ENCODE assay signal across 14 cellular contexts in the genomic region with DNA sequence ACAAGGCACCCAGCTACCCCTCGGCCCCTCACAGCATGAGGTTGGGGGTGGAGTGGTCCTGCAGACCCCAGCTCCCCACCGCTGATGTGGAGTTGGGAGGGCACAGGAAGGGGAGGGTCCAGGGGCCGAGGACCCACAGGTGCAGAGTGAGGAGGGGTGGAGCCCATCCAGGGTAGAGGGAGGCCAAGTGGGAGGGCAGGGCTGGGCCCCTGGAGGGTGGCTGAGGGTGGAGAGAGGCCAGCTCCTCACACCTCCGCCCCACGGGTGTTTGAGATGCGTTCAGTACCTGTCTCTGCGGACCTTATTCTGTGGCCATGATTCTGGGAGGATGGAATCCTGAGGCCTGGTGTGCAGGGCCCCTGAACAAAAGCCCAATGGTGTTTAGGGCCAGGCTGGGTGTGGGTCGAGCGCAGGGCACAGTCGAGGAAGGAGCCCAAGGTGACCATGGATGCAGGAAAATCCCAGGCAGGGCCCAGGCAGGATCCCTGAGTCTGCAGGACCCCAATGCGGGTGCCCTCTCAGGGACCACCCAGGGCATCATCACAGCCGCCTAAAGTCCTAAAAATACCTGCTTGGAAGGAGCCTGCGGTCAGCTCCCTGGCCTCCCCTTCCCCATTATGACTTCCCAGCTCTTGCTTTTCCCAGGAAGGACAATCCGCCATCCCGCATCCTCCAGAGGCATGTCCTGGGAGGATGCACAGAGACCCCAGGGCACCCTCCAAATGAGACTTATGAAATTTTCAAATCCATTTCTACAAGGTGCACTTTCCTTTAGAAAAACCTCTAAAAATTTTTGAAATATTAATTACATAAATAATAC.
DNase-seq lines count a peak whose midpoint lies in the region; ATAC-seq and TF ChIP-seq lines count a peak whose summit lies in the region.
"Had no signal": no experiment of that assay in that cellular context is flagged by ENCODE, and none has a peak within 500 bp of the region (broad histone marks: within the 10 kb centered on the region; RNA-seq: fewer than 3 reads in every experiment).

No MANE protein-coding gene starts in this region.

- H3K4me3 Mint-ChIP-seq in endodermal cell (no peak overlapping the region), osteocyte (ENCODE audit: unreplicated experiment) (no peak overlapping the region)
- H3K4me3 Mint-ChIP-seq: CD4-positive, alpha-beta memory T cell; GM23338; H9 had no signal

- H3K4me3 ChIP-seq in right atrium auricular region: no peak overlapping the region
- no peak overlapping the region for H3K4me3 ChIP-seq in right cardiac atrium (ENCODE audit: low read length)
- no peak overlapping the region for H3K4me3 ChIP-seq in endodermal cell (ENCODE audit: low read length)
- no peak overlapping the region for H3K4me3 ChIP-seq in transverse colon
- H3K4me3 ChIP-seq: A549, GM12878, GM23338 had no signal

- TF ChIP-seq POLR2A in transverse colon (IDR thresholded peaks at IDR 0.05): no peak

- H3K9ac ChIP-seq in endodermal cell (ENCODE audit: extremely low read depth, low read length, poor library complexity, severe bottlenecking): no peak overlapping the region

- H3K9me3 ChIP-seq in right atrium auricular region (peaks cover 0 to 6% of the 10 kb centered on the region in 2 donors), right cardiac atrium (ENCODE audit: control insufficient read depth, low read length) (no peaks in the 10 kb centered on the region), endodermal cell (ENCODE audit: control insufficient read depth, low read length) (no peaks in the 10 kb centered on the region), transverse colon (no peaks in the 10 kb centered on the region)
- H3K9me3 ChIP-seq: A549, BE2C had no signal

- ATAC-seq in right cardiac atrium: no peak
- ATAC-seq: GM12878, GM23338 had no signal

- intact Hi-C loops in right cardiac atrium (cut with DNase I) (no loop called here), transverse colon (cut with DNase I; ENCODE audit: low total_unique reads) (no loop called here)

- H3K4me1 ChIP-seq in right atrium auricular region (no peaks in the 10 kb centered on the region), right cardiac atrium (ENCODE audit: control insufficient read depth, insufficient read depth, low read length) (no peaks in the 10 kb centered on the region), endodermal cell (ENCODE audit: control insufficient read depth, insufficient read depth, low read length) (no peaks in the 10 kb centered on the region), transverse colon (no peaks in the 10 kb centered on the region)
- H3K4me1 ChIP-seq: A549, BE2C had no signal

- H3K27me3 ChIP-seq in right atrium auricular region: no peaks in the 10 kb centered on the region
- H3K27me3 ChIP-seq in right cardiac atrium (ENCODE audit: control insufficient read depth, insufficient read depth): no peaks in the 10 kb centered on the region
- H3K27me3 ChIP-seq in endodermal cell (ENCODE audit: control insufficient read depth, insufficient read depth, low read length, poor library complexity, severe bottlenecking): no peaks in the 10 kb centered on the region
- no peaks in the 10 kb centered on the region for H3K27me3 ChIP-seq in transverse colon
- H3K27me3 ChIP-seq: BE2C had no signal

- H3K27ac Mint-ChIP-seq in endodermal cell (no peak overlapping the region), osteocyte (ENCODE audit: unreplicated experiment) (no peak overlapping the region)
- H3K27ac Mint-ChIP-seq: GM23338 had no signal

- DNase-seq in right atrium auricular region (ENCODE audit: low spot score) (peak; percentile 34), right cardiac atrium (no peak), endodermal cell (peak; percentile 32), osteocyte (ENCODE audit: extremely low spot score, unreplicated experiment) (peak; percentile 81), glomerular visceral epithelial cell (ENCODE audit: extremely low spot score) (no peak), transverse colon (no peak)
- DNase-seq: BE2C; CD4-positive, alpha-beta memory T cell; DMS79; H9 had no signal

- H3K27ac ChIP-seq in right atrium auricular region (no peak overlapping the region), right cardiac atrium (ENCODE audit: low read length) (no peak overlapping the region), endodermal cell (ENCODE audit: low read depth, low read length) (no peak overlapping the region), transverse colon (no peak overlapping the region)
- H3K27ac ChIP-seq: A549, C4-2B had no signal

- TF ChIP-seq CTCF in right atrium auricular region (IDR thresholded peaks at IDR 0.05): no peak
- TF ChIP-seq CTCF in endodermal cell (conservative IDR thresholded peaks at IDR 0.05): no peak
- no peak for TF ChIP-seq CTCF in osteocyte (IDR thresholded peaks at IDR 0.05)
- TF ChIP-seq CTCF in transverse colon (IDR thresholded peaks at IDR 0.05): no peak

- TF ChIP-seq EP300 in transverse colon (IDR thresholded peaks at IDR 0.05; ENCODE audit: low read depth): no peak

- H3K4me1 Mint-ChIP-seq in endodermal cell (no peaks in the 10 kb centered on the region), osteocyte (ENCODE audit: unreplicated experiment) (no peaks in the 10 kb centered on the region)
- H3K4me1 Mint-ChIP-seq: CD4-positive, alpha-beta memory T cell had no signal

- H3K9me3 Mint-ChIP-seq in endodermal cell (peaks cover 13% of the 10 kb centered on the region), osteocyte (ENCODE audit: unreplicated experiment) (peaks cover 17% of the 10 kb centered on the region)

- in situ Hi-C loops in transverse colon (cut with MboI; ENCODE audit: low pct_ligation_motif_present in 1 of 4, low pct_unique_long_range_greater_than_20kb in 1 of 4, low sequenced_read_pairs in 3 of 4): no loop called here

- H3K36me3 ChIP-seq in right atrium auricular region (no peaks in the 10 kb centered on the region), endodermal cell (ENCODE audit: control insufficient read depth, insufficient read depth, low read length) (no peaks in the 10 kb centered on the region), transverse colon (no peaks in the 10 kb centered on the region)
- H3K36me3 ChIP-seq: BE2C had no signal

- H3K27me3 Mint-ChIP-seq in endodermal cell (ENCODE audit: insufficient read depth) (peaks cover 7% of the 10 kb centered on the region), osteocyte (ENCODE audit: unreplicated experiment) (no peaks in the 10 kb centered on the region)

- WGBS in right cardiac atrium: 87% methylated on average over 15 of the region's 15 CpGs
- 89 to 91% methylated on average over 14 to 15 of the region's 15 CpGs for WGBS in endodermal cell (ENCODE audit: insufficient coverage in 1 of 2, insufficient read length in 1 of 2), 2 experiments
- 87 to 96% methylated on average over 4 to 15 of the region's 15 CpGs for WGBS in transverse colon (ENCODE audit: low coverage in 1 of 2), 2 donors

- H3K36me3 Mint-ChIP-seq in endodermal cell (ENCODE audit: low read depth) (no peaks in the 10 kb centered on the region), osteocyte (ENCODE audit: unreplicated experiment) (no peaks in the 10 kb centered on the region)
- H3K36me3 Mint-ChIP-seq: CD4-positive, alpha-beta memory T cell had no signal

Comparison
In these comparisons a context has a peak if more than half of its experiments do, and no peak if none do; other contexts are left out.
1. DNase-seq: peak in right atrium auricular region (single experiment), endodermal cell (single experiment) and osteocyte (single experiment); none in right cardiac atrium (0 of 3), glomerular visceral epithelial cell (single experiment) and transverse colon (single experiment).